In genomic region chr5:10489810-10490426, GRCh38 we compare ENCODE assay signal across 8 cellular contexts. TPM values are rescaled to one million over a fixed set of nuclear protein-coding genes. Genes with fewer than 3 reads are reported as not detected.
DNase-seq lines count a peak whose midpoint lies in the region; ATAC-seq, FAIRE-seq and TF ChIP-seq lines count a peak whose summit lies in the region.

No MANE protein-coding gene starts in this region.

- no peak overlapping the region for H3K27ac Mint-ChIP-seq in activated T-cell treated with anti-CD3 and anti-CD28 coated beads, Interleukin-2, amount 50 U/mL, for 72 hours
- no peak overlapping the region for H3K27ac Mint-ChIP-seq in H9

- DNase-seq in activated T-cell treated with anti-CD3 and anti-CD28 coated beads, Interleukin-2, amount 50 U/mL, for 72 hours, result peak in 1 of 2 donors; percentile 4
- DNase-seq in activated T-cell treated with anti-CD3 and anti-CD28 coated beads, Interleukin-2, amount 50 U/mL, for 1 hour, result no peak
- DNase-seq in PC-3 (peak; percentile 26), mesenchymal stem cell (no peak), H9 (no peak), NCI-H2081 (lab: John Stamatoyannopoulos, UW) (no peak), D721Med (ENCODE audit: insufficient read length, low spot score) (no peak)

- CTCF ChIA-PET in PC-3 (lab: Charles Lee), result interaction anchor here (0.7 to 0.8 kb wide), 2 partner anchors 52 to 138 kb away, joined by 4 read pairs; no protein-coding TSS in a partner anchor

- H3K4me3 ChIP-seq in PC-3 (ENCODE audit: low read length) (no peak overlapping the region), mesenchymal stem cell (ENCODE audit: insufficient read depth in 1 of 2, low read depth in 1 of 2, low read length in 2 of 2) (no peak overlapping the region)

- no peak overlapping the region for H3K56ac ChIP-seq in H9 (ENCODE audit: insufficient read length, low read depth, low read length)

- H4K20me1 ChIP-seq in PC-3 (ENCODE audit: low read length) (no peaks in the 10 kb centered on the region), H9 (ENCODE audit: control insufficient read depth, insufficient read depth, insufficient read length) (no peaks in the 10 kb centered on the region)

- no peak overlapping the region for H3K18ac ChIP-seq in mesenchymal stem cell (ENCODE audit: low read depth in 1 of 2, low read length in 2 of 2)
- H3K18ac ChIP-seq in H9 (ENCODE audit: insufficient read length, low read depth, low read length), result no peak overlapping the region

- 82% methylated on average over 8 of the region's 8 CpGs for WGBS in mesenchymal stem cell
- WGBS in H9 (ENCODE audit: extremely low coverage, insufficient read length, low lambda C conversion rate), result no CpG with 5 or more reads among the region's 8 CpGs

- H3K9me3 Mint-ChIP-seq in activated T-cell treated with anti-CD3 and anti-CD28 coated beads, Interleukin-2, amount 50 U/mL, for 72 hours, result peaks cover 4 to 6% of the 10 kb centered on the region in 2 donors
- peaks cover 11 to 13% of the 10 kb centered on the region in 2 experiments for H3K9me3 Mint-ChIP-seq in H9

- ATAC-seq in activated T-cell treated with anti-CD3 and anti-CD28 coated beads, Interleukin-2, amount 50 U/mL, for 72 hours (replicated peaks in 1 of 2), result peak; percentile 61 to 69
- ATAC-seq in HG02852 (IDR thresholded peaks at IDR 0.05; ENCODE audit: unreplicated experiment) (peak; percentile 87), PC-3 (peak; percentile 42)

- H3K4me2 ChIP-seq in PC-3 (ENCODE audit: low read length) (no peak overlapping the region), mesenchymal stem cell (ENCODE audit: low read length, poor library complexity, severe bottlenecking) (no peak overlapping the region), H9 (ENCODE audit: insufficient read depth, insufficient read length, low read length) (no peak overlapping the region)

- H3K23me2 ChIP-seq in H9 (ENCODE audit: insufficient read length, low read depth, low read length, poor library complexity, severe bottlenecking), result no peaks in the 10 kb centered on the region

- H3K36me3 ChIP-seq in PC-3 (ENCODE audit: low read depth, low read length) (no peaks in the 10 kb centered on the region), mesenchymal stem cell (ENCODE audit: control insufficient read depth in 1 of 2, insufficient read depth in 2 of 2, low read depth in 1 of 2, low read length in 2 of 2) (no peaks in the 10 kb centered on the region)

- no peaks in the 10 kb centered on the region for H3K9me3 ChIP-seq in PC-3 (ENCODE audit: low read length)
- H3K9me3 ChIP-seq in mesenchymal stem cell (ENCODE audit: control insufficient read depth, low read length), result no peaks in the 10 kb centered on the region
- H3K9me3 ChIP-seq in H9 (ENCODE audit: control insufficient read depth, low read depth, low read length), result no peaks in the 10 kb centered on the region

- POLR2A ChIA-PET in PC-3 (lab: Charles Lee; ENCODE audit: unreplicated experiment), result no interaction called here

- no peak for FAIRE-seq in D721Med (lab: Jason Lieb, UNC)

- H2BK5ac ChIP-seq in mesenchymal stem cell (ENCODE audit: low read depth, low read length, poor library complexity, severe bottlenecking) (no peak overlapping the region), H9 (ENCODE audit: insufficient read length, low read length) (no peak overlapping the region)

- H3K23ac ChIP-seq in mesenchymal stem cell (ENCODE audit: low read length in 2 of 2) (no peak overlapping the region), H9 (ENCODE audit: insufficient read length, low read depth, low read length) (no peak overlapping the region)

- H2BK20ac ChIP-seq in H9 (ENCODE audit: low read depth, low read length, poor library complexity, severe bottlenecking), result no peak overlapping the region

- H4K91ac ChIP-seq in mesenchymal stem cell (ENCODE audit: low read length), result no peak overlapping the region
- H4K91ac ChIP-seq in H9 (ENCODE audit: insufficient read length, low read depth, low read length), result no peak overlapping the region

- H3K27me3 Mint-ChIP-seq in activated T-cell treated with anti-CD3 and anti-CD28 coated beads, Interleukin-2, amount 50 U/mL, for 72 hours (ENCODE audit: low read depth), result no peaks in the 10 kb centered on the region
- peaks cover 27% of the 10 kb centered on the region for H3K27me3 Mint-ChIP-seq in H9 (ENCODE audit: low read depth)

- no TSS peak for BruUV-seq in PC-3 (replicated peaks; lab: Mats Ljungman, UMichigan)

- H3K36me3 Mint-ChIP-seq in activated T-cell treated with anti-CD3 and anti-CD28 coated beads, Interleukin-2, amount 50 U/mL, for 72 hours (ENCODE audit: insufficient read depth in 2 of 2), result peaks cover 7 to 8% of the 10 kb centered on the region in 2 donors
- peaks cover 8 to 11% (median 9%) of the 10 kb centered on the region in 3 experiments; a peak in 6 of 7 replicates for H3K36me3 Mint-ChIP-seq in H9 (ENCODE audit: insufficient read depth in 1 of 3, low read depth in 3 of 3)

- H3K4me1 Mint-ChIP-seq in activated T-cell treated with anti-CD3 and anti-CD28 coated beads, Interleukin-2, amount 50 U/mL, for 72 hours (ENCODE audit: low read depth), result peaks cover 11% of the 10 kb centered on the region
- H3K4me1 Mint-ChIP-seq in H9, result peaks cover 21 to 29% of the 10 kb centered on the region in 2 experiments

- peaks cover 5% of the 10 kb centered on the region; the same call in 1 of the 2 replicates for H3K4me1 ChIP-seq in PC-3 (ENCODE audit: insufficient read depth, low read length)
- H3K4me1 ChIP-seq in mesenchymal stem cell (ENCODE audit: control insufficient read depth, insufficient read depth, low read depth, low read length), result no peaks in the 10 kb centered on the region
- H3K4me1 ChIP-seq in H9 (ENCODE audit: insufficient read depth, low read length), result no peaks in the 10 kb centered on the region

- no peak overlapping the region for H2AK5ac ChIP-seq in mesenchymal stem cell (ENCODE audit: low read length, severe bottlenecking)
- H2AK5ac ChIP-seq in H9 (ENCODE audit: insufficient read length, low read length), result no peak overlapping the region

- H3K14ac ChIP-seq in mesenchymal stem cell (ENCODE audit: low read length in 2 of 2) (no peak overlapping the region), H9 (ENCODE audit: insufficient read depth, low read length) (no peak overlapping the region)

- no peak overlapping the region for H2BK12ac ChIP-seq in mesenchymal stem cell (ENCODE audit: low read length in 2 of 2)
- H2BK12ac ChIP-seq in H9 (ENCODE audit: insufficient read length, low read depth, low read length), result no peak overlapping the region

- no peaks in the 10 kb centered on the region for H3F3A ChIP-seq in PC-3 (ENCODE audit: low read length, unreplicated experiment)

- TF ChIP-seq CTCF in PC-3 (conservative IDR thresholded peaks at IDR 0.05; ENCODE audit: low read depth, low read length) (no peak), H9 (conservative IDR thresholded peaks at IDR 0.05) (no peak), D721Med (IDR thresholded peaks at IDR 0.05; ENCODE audit: insufficient read depth, missing control alignments) (no peak)

- no peak overlapping the region for H3K4ac ChIP-seq in mesenchymal stem cell (ENCODE audit: low read depth in 1 of 2, low read length in 2 of 2)
- H3K4ac ChIP-seq in H9 (ENCODE audit: low read depth, low read length), result no peak overlapping the region

- H3K79me1 ChIP-seq in mesenchymal stem cell (replicated peaks; ENCODE audit: low read length, poor library complexity, severe bottlenecking) (no peaks in the 10 kb centered on the region), H9 (ENCODE audit: insufficient read depth, low read depth, low read length, poor library complexity, severe bottlenecking) (no peaks in the 10 kb centered on the region)

- no peak overlapping the region for H3K27ac ChIP-seq in PC-3 (ENCODE audit: low read length)
- no peak overlapping the region for H3K27ac ChIP-seq in mesenchymal stem cell (ENCODE audit: low read length, poor library complexity, severe bottlenecking)
- H3K27ac ChIP-seq in H9 (ENCODE audit: insufficient read length, low read depth, low read length), result no peak overlapping the region

- H3K27me3 ChIP-seq in PC-3 (ENCODE audit: low read length), result no peaks in the 10 kb centered on the region
- peaks cover 0 to 10% of the 10 kb centered on the region in 2 experiments for H3K27me3 ChIP-seq in mesenchymal stem cell (ENCODE audit: control insufficient read depth in 1 of 2, insufficient read depth in 1 of 2, low read length in 2 of 2)
- H3K27me3 ChIP-seq in H9 (ENCODE audit: insufficient read depth, low read length), result no peaks in the 10 kb centered on the region

- H2AFZ ChIP-seq in PC-3 (ENCODE audit: low read length), result no peak overlapping the region
- no peak overlapping the region for H2AFZ ChIP-seq in mesenchymal stem cell (ENCODE audit: low read depth, low read length)
- H2AFZ ChIP-seq in H9 (ENCODE audit: low read length), result no peak overlapping the region

- H3K9ac ChIP-seq in PC-3 (ENCODE audit: low read length), result no peak overlapping the region
- peak overlapping the region; percentile 53 for H3K9ac ChIP-seq in mesenchymal stem cell (ENCODE audit: low read length)
- H3K9ac ChIP-seq in H9 (ENCODE audit: extremely low read depth, insufficient read length, low read length), result no peak overlapping the region

- H3K4me3 Mint-ChIP-seq in activated T-cell treated with anti-CD3 and anti-CD28 coated beads, Interleukin-2, amount 50 U/mL, for 72 hours, result peak overlapping the region in 1 of 2 donors; percentile 42
- H3K4me3 Mint-ChIP-seq in H9, result no peak overlapping the region

- H2BK120ac ChIP-seq in mesenchymal stem cell (ENCODE audit: low read depth, low read length), result no peak overlapping the region
- H2BK120ac ChIP-seq in H9 (ENCODE audit: low read depth, low read length, poor library complexity, severe bottlenecking), result no peak overlapping the region

- no peaks in the 10 kb centered on the region for H3K9me2 ChIP-seq in PC-3 (replicated peaks; ENCODE audit: low read length)

- no peak overlapping the region for H2BK15ac ChIP-seq in mesenchymal stem cell (ENCODE audit: low read depth, poor library complexity, severe bottlenecking)
- no peak overlapping the region for H2BK15ac ChIP-seq in H9 (ENCODE audit: low read depth, low read length)

- H4K8ac ChIP-seq in mesenchymal stem cell (ENCODE audit: low read length) (no peak overlapping the region), H9 (replicated peaks; ENCODE audit: insufficient read length, low read depth, low read length) (no peak overlapping the region)

- H3K79me2 ChIP-seq in PC-3 (ENCODE audit: low read length) (no peaks in the 10 kb centered on the region), H9 (ENCODE audit: insufficient read depth, low read length) (no peaks in the 10 kb centered on the region)

- H4K5ac ChIP-seq in H9 (ENCODE audit: insufficient read length, low read depth, low read length), result no peak overlapping the region

- intact Hi-C loops in PC-3 (cut with micrococcal nuclease), result no loop called here

- no peak overlapping the region for H3T11ph ChIP-seq in H9 (ENCODE audit: low read length)

RNA-seq across cellular contexts. Expression of gene ROPN1L, which starts 48.2 kb away (rescaled TPM):
- total RNA-seq in activated T-cell treated with anti-CD3 and anti-CD28 coated beads, Interleukin-2, amount 50 U/mL, for 72 hours, result under 1 TPM; 0.26 to 0.58 TPM
- total RNA-seq in PC-3 (2014; rRNA removed) (0.95 and 1.7 TPM in 2 replicates), H9 (2021) (0.37 TPM in 1 of 2 replicates, not detected in the other)
- polyA plus RNA-seq in mesenchymal stem cell (2013, experiment 1 of 2), result 0.43 TPM
- polyA plus RNA-seq in mesenchymal stem cell (2013, experiment 2 of 2), result 0.29 TPM
